In the genomic region with DNA sequence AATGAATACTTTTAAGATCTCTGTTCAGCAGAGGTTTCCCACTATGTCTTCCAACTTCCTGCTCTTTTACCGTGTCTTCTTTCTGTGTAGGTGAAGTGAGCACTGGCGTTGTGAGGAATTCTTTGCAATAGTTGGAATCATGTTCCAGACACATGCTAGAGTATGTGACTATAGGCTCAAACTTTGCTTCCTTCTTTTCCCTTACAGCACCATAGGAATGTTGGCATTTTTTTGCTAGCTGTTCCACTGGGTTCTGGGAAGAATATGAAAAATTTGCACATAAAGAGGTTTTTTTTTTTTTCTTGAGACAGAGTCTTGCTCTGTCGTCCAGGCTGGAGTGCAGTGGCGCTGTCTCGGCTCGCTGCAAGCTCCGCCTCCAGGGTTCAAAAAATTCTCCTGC, we compare ENCODE assay signal across 7 cellular contexts. TPM values are rescaled to one million over a fixed set of nuclear protein-coding genes. Genes with fewer than 3 reads are reported as not detected.
"Had no signal": no experiment of that assay in that cellular context is flagged by ENCODE, and none has a peak within 500 bp of the region (broad histone marks: within the 10 kb centered on the region; RNA-seq: fewer than 3 reads in every experiment).

No MANE protein-coding gene starts in this region.

- DNase-seq: GM23248, GOT3, H9, HCEC 1CT, IMR-90 had no signal

- H3K4me3 ChIP-seq: GM23248, K562 had no signal

- ATAC-seq: K562 had no signal

- H2AFZ ChIP-seq: GM23248 had no signal

- H3K9ac ChIP-seq: GM23248 had no signal

- H3K27ac ChIP-seq: GM23248 had no signal

RNA-seq across cellular contexts. Expression of a gene that starts 15.7 kb away (rescaled TPM):
- total RNA-seq: HT-29, K562 had no signal
- polyA plus RNA-seq: K562 had no signal
